ENCODE assay signal across 8 cellular contexts in genomic region chrX:133171962-133172708, GRCh38. TPM values are rescaled to one million over a fixed set of nuclear protein-coding genes. Genes with fewer than 3 reads are reported as not detected.
DNase-seq lines count a peak whose midpoint lies in the region; ATAC-seq and TF ChIP-seq lines count a peak whose summit lies in the region.

No MANE protein-coding gene starts in this region.

- no peak for TF ChIP-seq POLR2A in spleen (IDR thresholded peaks at IDR 0.05)

- no peaks in the 10 kb centered on the region for H3K9me3 ChIP-seq in SJCRH30 (replicated peaks)
- H3K9me3 ChIP-seq in spleen = no peaks in the 10 kb centered on the region

- H3K27ac ChIP-seq in SJCRH30 = no peak overlapping the region
- H3K27ac ChIP-seq in spleen = no peak overlapping the region

- WGBS in spleen, 5 donors = 17 to 65% (median 26%) methylated on average over 1 of the region's 1 CpG

- TF ChIP-seq CTCF in spleen (IDR thresholded peaks at IDR 0.05 in 8 of 11, conservative IDR thresholded peaks at IDR 0.05 in 3 of 11) = peak in 3 of 11 experiments; percentile 6 to 11 (median 11)

- H3K36me3 ChIP-seq in H7 (replicated peaks; ENCODE audit: control insufficient read depth, insufficient read depth, low read length) (no peaks in the 10 kb centered on the region), SJCRH30 (no peaks in the 10 kb centered on the region), spleen (no peaks in the 10 kb centered on the region)

- no peaks in the 10 kb centered on the region for H3K27me3 ChIP-seq in H7 (ENCODE audit: control insufficient read depth, insufficient read depth, low read length)
- no peaks in the 10 kb centered on the region for H3K27me3 ChIP-seq in SJCRH30
- H3K27me3 ChIP-seq in spleen (replicated peaks in 1 of 7) = peaks cover 0 to 11% (median 0%) of the 10 kb centered on the region in 7 donors

- no peak for ATAC-seq in HG02759 (IDR thresholded peaks at IDR 0.05; ENCODE audit: unreplicated experiment)

- intact Hi-C loops in spleen (cut with DNase I; ENCODE audit: low total_unique reads) = no loop called here

- H3K4me3 ChIP-seq in H7 (ENCODE audit: insufficient read depth, low read depth, low read length) = no peak overlapping the region
- H3K4me3 ChIP-seq in SJCRH30 = no peak overlapping the region
- H3K4me3 ChIP-seq in spleen = no peak overlapping the region

- H3K4me1 ChIP-seq in SJCRH30 (peaks cover 4% of the 10 kb centered on the region; the same call in 1 of the 2 replicates), spleen (no peaks in the 10 kb centered on the region)

- peak; percentile 0 for DNase-seq in DMS114 treated with DMSO at 0.1 percent for 48 hours (lab: John Stamatoyannopoulos, UW; ENCODE audit: unreplicated experiment)
- DNase-seq in H7 = peak; percentile 17
- DNase-seq in SJCRH30 = peak; percentile 9 to 57
- DNase-seq in kidney glomerular epithelial cell (lab: John Stamatoyannopoulos, UW) = peak; percentile 2
- no peak for DNase-seq in spleen
- no peak for DNase-seq in activated CD4-positive, CD25-positive, alpha-beta regulatory T cell treated with anti-CD3 and anti-CD28 coated beads, Interleukin-2, amount 50 U/mL, for 72 hours
- no peak for DNase-seq in NCI-H1436 (lab: John Stamatoyannopoulos, UW)

RNA-seq across cellular contexts. Expression of gene TFDP3, which starts 46.0 kb away (rescaled TPM):
- total RNA-seq in H7 (2014; rRNA removed; shearing (Covaris generic)) = not detected in 2 replicates
- total RNA-seq in SJCRH30 (2014; rRNA removed; shearing (Covaris generic)) = not detected in 2 replicates
- total RNA-seq in spleen = not detected
- polyA plus RNA-seq in spleen = not detected

Comparison
In these comparisons a context has a peak if more than half of its experiments do, and no peak if none do; other contexts are left out.
1. DNase-seq: peak in DMS114 treated with DMSO at 0.1 percent for 48 hours (single experiment), H7 (single experiment), SJCRH30 (2 of 2) and kidney glomerular epithelial cell (single experiment); none in spleen (single experiment), activated CD4-positive, CD25-positive, alpha-beta regulatory T cell treated with anti-CD3 and anti-CD28 coated beads, Interleukin-2, amount 50 U/mL, for 72 hours (single experiment) and NCI-H1436 (single experiment).